8 cellular contexts compared by ENCODE assay signal in genomic region chr11:63916837-63917684, GRCh38. TPM values are rescaled to one million over a fixed set of nuclear protein-coding genes. Genes with fewer than 3 reads are reported as not detected.
DNase-seq lines count a peak whose midpoint lies in the region; ATAC-seq and TF ChIP-seq lines count a peak whose summit lies in the region.

Gene RCOR2 (minus strand): TSS chr11:63917164. CDS start chr11:63916456, 708 bp downstream.

- no peak for TF ChIP-seq POLR2A in prostate gland (IDR thresholded peaks at IDR 0.05)

- H3K27ac ChIP-seq in ascending aorta (peak within 1 kb of the TSS; percentile 90 to 92), prostate gland (peak within 1 kb of the TSS; percentile 52 to 61), aorta (ENCODE audit: low read depth in 1 of 2, low read length in 2 of 2) (peak within 1 kb of the TSS; percentile 23 to 89)

- H3K4me3 ChIP-seq in ascending aorta, result peak within 1 kb of the TSS; percentile 63 to 67
- peak within 1 kb of the TSS; percentile 23 to 34 for H3K4me3 ChIP-seq in prostate gland
- peak within 1 kb of the TSS; percentile 36 to 46 for H3K4me3 ChIP-seq in aorta (ENCODE audit: low read length in 2 of 2)

- H3K27me3 ChIP-seq in ascending aorta, result no peaks in the 10 kb centered on the region
- no peaks in the 10 kb centered on the region for H3K27me3 ChIP-seq in prostate gland (replicated peaks; ENCODE audit: insufficient read depth)
- H3K27me3 ChIP-seq in aorta (ENCODE audit: control insufficient read depth in 1 of 2, insufficient read depth in 2 of 2, low read length in 1 of 2), result no peaks in the 10 kb centered on the region

- H3K9me3 ChIP-seq in ascending aorta (no peaks in the 10 kb centered on the region), prostate gland (no peaks in the 10 kb centered on the region), aorta (ENCODE audit: control insufficient read depth, low read length) (no peaks in the 10 kb centered on the region)

- in situ Hi-C loops in GM13977 (cut with MboI; ENCODE audit: low pct_unique_long_range_greater_than_20kb, low sequenced_read_pairs, unreplicated experiment), result no loop called here

- TF ChIP-seq CTCF in GM13977 (IDR thresholded peaks at IDR 0.05; ENCODE audit: extremely low read depth, insufficient read depth, missing control alignments), result no peak
- no peak for TF ChIP-seq CTCF in ascending aorta (IDR thresholded peaks at IDR 0.05)
- TF ChIP-seq CTCF in prostate gland (IDR thresholded peaks at IDR 0.05), result no peak

- peak; percentile 43 for ATAC-seq in left ventricle myocardium superior
- ATAC-seq in aorta (ENCODE audit: low FRiP score), result peak; percentile 51
- no peak for ATAC-seq in HG02852 (IDR thresholded peaks at IDR 0.05; ENCODE audit: unreplicated experiment)

- H3K36me3 ChIP-seq in ascending aorta, result no peaks in the 10 kb centered on the region
- no peaks in the 10 kb centered on the region for H3K36me3 ChIP-seq in prostate gland
- no peaks in the 10 kb centered on the region for H3K36me3 ChIP-seq in aorta (ENCODE audit: control insufficient read depth in 1 of 2, insufficient read depth in 2 of 2, low read length in 1 of 2)

- peak; percentile 94 for DNase-seq in GM13977 (ENCODE audit: low spot score)
- DNase-seq in NCI-H1105 treated with DMSO at 0.1 percent for 48 hours (lab: John Stamatoyannopoulos, UW), result peak; percentile 84
- peak; percentile 37 for DNase-seq in T follicular helper cell (ENCODE audit: low read depth)
- peak in 1 of 2 donors; percentile 85 for DNase-seq in ascending aorta (ENCODE audit: low spot score in 2 of 2)
- peak; percentile 92 for DNase-seq in left ventricle myocardium superior
- DNase-seq in prostate gland (ENCODE audit: low spot score), result peak; percentile 50
- DNase-seq in aorta, result peak; percentile 88 to 92

- intact Hi-C loops in ascending aorta (cut with DNase I) (loop anchor here (1.0 kb wide), 1 partner anchor 28 kb away; no protein-coding TSS in a partner anchor), left ventricle myocardium superior (cut with micrococcal nuclease) (no loop called here), prostate gland (cut with DNase I) (no loop called here), aorta (cut with DNase I) (loop anchor here in 1 of 2 donors (5.0 kb wide), 1 partner anchor 45 kb away; no protein-coding TSS in a partner anchor)

- peaks cover 23 to 41% of the 10 kb centered on the region in 2 donors for H3K4me1 ChIP-seq in ascending aorta
- H3K4me1 ChIP-seq in prostate gland (replicated peaks), result peaks cover 14% of the 10 kb centered on the region
- no peaks in the 10 kb centered on the region for H3K4me1 ChIP-seq in aorta (ENCODE audit: control insufficient read depth in 1 of 2, insufficient read depth in 2 of 2, low read length in 2 of 2)

- 0% methylated on average over 16 of the region's 85 CpGs for WGBS in prostate gland
- 0 to 1% methylated on average over 36 to 85 of the region's 85 CpGs for WGBS in aorta, 2 donors

RNA-seq across cellular contexts. Expression of gene RCOR2, which starts in this region (rescaled TPM):
- not detected for total RNA-seq in ascending aorta
- 14.5 TPM for total RNA-seq in left ventricle myocardium superior
- total RNA-seq in prostate gland, result 1 to 10 TPM in 1 of 2 donors, under 1 TPM in 1; 0.64 to 3.3 TPM
- 1 to 10 TPM in 1 of 2 donors, under 1 TPM in 1; 0.78 to 4.8 TPM for total RNA-seq in aorta
- 1 to 10 TPM in 1 of 2 donors, under 1 TPM in 1; 0.63 to 1.9 TPM for polyA plus RNA-seq in aorta
